Comparison of ENCODE assay signal across 1 cellular context in the genomic region with DNA sequence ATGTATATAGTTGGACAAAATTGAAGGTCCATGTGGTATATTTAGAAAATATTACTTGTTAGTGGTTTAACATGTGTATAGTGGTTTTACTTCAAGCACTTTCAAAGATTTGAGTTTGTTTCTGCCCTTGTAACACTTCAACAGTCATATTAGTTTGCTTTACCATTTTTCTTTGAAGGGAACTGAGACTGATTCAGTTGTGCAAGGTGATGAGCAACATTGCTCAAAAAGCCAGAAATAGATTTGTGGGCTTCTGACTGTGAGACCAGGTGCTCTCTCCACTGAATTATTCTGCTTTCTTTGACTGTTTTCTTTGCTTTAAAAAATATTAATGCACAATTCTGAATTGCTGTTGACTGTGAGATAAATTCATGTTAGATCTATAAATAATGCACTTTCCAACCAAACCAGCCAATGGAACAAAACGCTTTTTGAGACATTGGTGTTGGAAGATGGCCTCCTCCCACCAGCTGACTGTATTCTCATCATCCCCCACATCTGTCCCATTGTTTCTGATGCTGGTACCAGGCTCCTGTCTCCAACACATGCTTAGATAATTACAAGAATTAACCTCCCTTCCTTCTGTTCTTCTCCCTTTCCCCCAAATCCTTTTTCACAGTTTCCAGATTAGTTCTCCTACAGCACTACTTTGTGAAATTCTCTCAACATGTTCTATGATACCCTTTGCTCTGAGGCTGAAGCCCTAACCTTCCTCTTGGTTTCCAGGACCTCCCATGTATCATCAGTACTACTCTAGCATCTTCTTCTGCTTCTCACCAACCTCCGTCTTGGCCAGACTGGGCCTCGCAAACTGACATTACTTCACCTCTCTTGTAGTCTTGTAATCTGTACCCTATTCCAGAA.
TF ChIP-seq lines count a peak whose summit lies in the region.

No MANE protein-coding gene starts in this region.

TF ChIP-seq in GM12878, 131 proteins besides CTCF, POLR2A, EP300 and RAD21 (continued from another document):
- TF ChIP-seq TCF3 (IDR thresholded peaks at IDR 0.05; ENCODE audit: borderline replicate concordance, insufficient read depth, low read depth, low read length) (peak; percentile 92), SMC3 (IDR thresholded peaks at IDR 0.05; ENCODE audit: borderline replicate concordance, low read length) (no peak; the same call in 1 of the 2 replicates), MEF2A (IDR thresholded peaks at IDR 0.05; ENCODE audit: insufficient read depth, low read depth, low read length) (peak; percentile 100), PML (IDR thresholded peaks at IDR 0.05; ENCODE audit: low read length) (peak; percentile 81; the same call in 1 of the 2 replicates), BCL11A (IDR thresholded peaks at IDR 0.05; ENCODE audit: low read depth, low read length) (peak; percentile 97), CEBPB (IDR thresholded peaks at IDR 0.05; ENCODE audit: borderline replicate concordance in 1 of 2, low read depth in 2 of 2, low read length in 2 of 2) (peak; percentile 48 to 58; a peak in 1 of 4 replicates), TBL1XR1 (IDR thresholded peaks at IDR 0.05; ENCODE audit: low read depth, low read length) (peak; percentile 75), HDAC2 (IDR thresholded peaks at IDR 0.05) (no peak), MXI1 (IDR thresholded peaks at IDR 0.05; ENCODE audit: low read depth, low read length) (peak; percentile 79), MTA2 (IDR thresholded peaks at IDR 0.05; ENCODE audit: low read depth) (peak; percentile 94), RELA (IDR thresholded peaks at IDR 0.05; ENCODE audit: borderline replicate concordance, partially characterized antibody) (no peak), EGR1 (IDR thresholded peaks at IDR 0.05; ENCODE audit: borderline replicate concordance in 1 of 2, low read depth in 2 of 2, low read length in 2 of 2) (no peak), ZZZ3 (IDR thresholded peaks at IDR 0.05; ENCODE audit: control insufficient read depth, insufficient read length, low read depth) (no peak), PAX5 (IDR thresholded peaks at IDR 0.05; ENCODE audit: borderline replicate concordance, low read depth, low read length) (peak; percentile 78; the same call in 1 of the 2 replicates), FOXM1 (IDR thresholded peaks at IDR 0.05; ENCODE audit: low read depth, low read length) (peak; percentile 98), IKZF2 (IDR thresholded peaks at IDR 0.05) (peak; percentile 50 to 72; a peak in 2 of 4 replicates), TCF7 (IDR thresholded peaks at IDR 0.05; ENCODE audit: borderline replicate concordance) (peak; percentile 56; the same call in 1 of the 2 replicates), RAD51 (IDR thresholded peaks at IDR 0.05) (peak; percentile 58; the same call in 1 of the 2 replicates), JUND (IDR thresholded peaks at IDR 0.05; ENCODE audit: low read depth, low read length) (no peak), SREBF2 (IDR thresholded peaks at IDR 0.05; ENCODE audit: low read length) (no peak), CBX3 (IDR thresholded peaks at IDR 0.05; ENCODE audit: borderline replicate concordance, low read depth) (no peak), CREB1 (IDR thresholded peaks at IDR 0.05; ENCODE audit: low read depth) (0 out of 2 replicates have a peak, but pooled peaks have one; percentile 38), ATF7 (IDR thresholded peaks at IDR 0.05; ENCODE audit: low read depth) (peak; percentile 85)
- TF ChIP-seq, protein P1, sequence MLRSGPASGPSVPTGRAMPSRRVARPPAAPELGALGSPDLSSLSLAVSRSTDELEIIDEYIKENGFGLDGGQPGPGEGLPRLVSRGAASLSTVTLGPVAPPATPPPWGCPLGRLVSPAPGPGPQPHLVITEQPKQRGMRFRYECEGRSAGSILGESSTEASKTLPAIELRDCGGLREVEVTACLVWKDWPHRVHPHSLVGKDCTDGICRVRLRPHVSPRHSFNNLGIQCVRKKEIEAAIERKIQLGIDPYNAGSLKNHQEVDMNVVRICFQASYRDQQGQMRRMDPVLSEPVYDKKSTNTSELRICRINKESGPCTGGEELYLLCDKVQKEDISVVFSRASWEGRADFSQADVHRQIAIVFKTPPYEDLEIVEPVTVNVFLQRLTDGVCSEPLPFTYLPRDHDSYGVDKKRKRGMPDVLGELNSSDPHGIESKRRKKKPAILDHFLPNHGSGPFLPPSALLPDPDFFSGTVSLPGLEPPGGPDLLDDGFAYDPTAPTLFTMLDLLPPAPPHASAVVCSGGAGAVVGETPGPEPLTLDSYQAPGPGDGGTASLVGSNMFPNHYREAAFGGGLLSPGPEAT (IDR thresholded peaks at IDR 0.05; ENCODE audit: low read depth), result peak; percentile 77; the same call in 1 of the 2 replicates
- TF ChIP-seq, protein P2, sequence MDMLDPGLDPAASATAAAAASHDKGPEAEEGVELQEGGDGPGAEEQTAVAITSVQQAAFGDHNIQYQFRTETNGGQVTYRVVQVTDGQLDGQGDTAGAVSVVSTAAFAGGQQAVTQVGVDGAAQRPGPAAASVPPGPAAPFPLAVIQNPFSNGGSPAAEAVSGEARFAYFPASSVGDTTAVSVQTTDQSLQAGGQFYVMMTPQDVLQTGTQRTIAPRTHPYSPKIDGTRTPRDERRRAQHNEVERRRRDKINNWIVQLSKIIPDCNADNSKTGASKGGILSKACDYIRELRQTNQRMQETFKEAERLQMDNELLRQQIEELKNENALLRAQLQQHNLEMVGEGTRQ (IDR thresholded peaks at IDR 0.05; ENCODE audit: borderline replicate concordance, low read depth, low read length), result no peak
- TF ChIP-seq, protein P3, sequence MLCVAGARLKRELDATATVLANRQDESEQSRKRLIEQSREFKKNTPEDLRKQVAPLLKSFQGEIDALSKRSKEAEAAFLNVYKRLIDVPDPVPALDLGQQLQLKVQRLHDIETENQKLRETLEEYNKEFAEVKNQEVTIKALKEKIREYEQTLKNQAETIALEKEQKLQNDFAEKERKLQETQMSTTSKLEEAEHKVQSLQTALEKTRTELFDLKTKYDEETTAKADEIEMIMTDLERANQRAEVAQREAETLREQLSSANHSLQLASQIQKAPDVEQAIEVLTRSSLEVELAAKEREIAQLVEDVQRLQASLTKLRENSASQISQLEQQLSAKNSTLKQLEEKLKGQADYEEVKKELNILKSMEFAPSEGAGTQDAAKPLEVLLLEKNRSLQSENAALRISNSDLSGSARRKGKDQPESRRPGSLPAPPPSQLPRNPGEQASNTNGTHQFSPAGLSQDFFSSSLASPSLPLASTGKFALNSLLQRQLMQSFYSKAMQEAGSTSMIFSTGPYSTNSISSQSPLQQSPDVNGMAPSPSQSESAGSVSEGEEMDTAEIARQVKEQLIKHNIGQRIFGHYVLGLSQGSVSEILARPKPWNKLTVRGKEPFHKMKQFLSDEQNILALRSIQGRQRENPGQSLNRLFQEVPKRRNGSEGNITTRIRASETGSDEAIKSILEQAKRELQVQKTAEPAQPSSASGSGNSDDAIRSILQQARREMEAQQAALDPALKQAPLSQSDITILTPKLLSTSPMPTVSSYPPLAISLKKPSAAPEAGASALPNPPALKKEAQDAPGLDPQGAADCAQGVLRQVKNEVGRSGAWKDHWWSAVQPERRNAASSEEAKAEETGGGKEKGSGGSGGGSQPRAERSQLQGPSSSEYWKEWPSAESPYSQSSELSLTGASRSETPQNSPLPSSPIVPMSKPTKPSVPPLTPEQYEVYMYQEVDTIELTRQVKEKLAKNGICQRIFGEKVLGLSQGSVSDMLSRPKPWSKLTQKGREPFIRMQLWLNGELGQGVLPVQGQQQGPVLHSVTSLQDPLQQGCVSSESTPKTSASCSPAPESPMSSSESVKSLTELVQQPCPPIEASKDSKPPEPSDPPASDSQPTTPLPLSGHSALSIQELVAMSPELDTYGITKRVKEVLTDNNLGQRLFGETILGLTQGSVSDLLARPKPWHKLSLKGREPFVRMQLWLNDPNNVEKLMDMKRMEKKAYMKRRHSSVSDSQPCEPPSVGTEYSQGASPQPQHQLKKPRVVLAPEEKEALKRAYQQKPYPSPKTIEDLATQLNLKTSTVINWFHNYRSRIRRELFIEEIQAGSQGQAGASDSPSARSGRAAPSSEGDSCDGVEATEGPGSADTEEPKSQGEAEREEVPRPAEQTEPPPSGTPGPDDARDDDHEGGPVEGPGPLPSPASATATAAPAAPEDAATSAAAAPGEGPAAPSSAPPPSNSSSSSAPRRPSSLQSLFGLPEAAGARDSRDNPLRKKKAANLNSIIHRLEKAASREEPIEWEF (IDR thresholded peaks at IDR 0.05; ENCODE audit: insufficient replicate concordance, low read depth, low read length), result peak; percentile 51
- TF ChIP-seq, protein P4, sequence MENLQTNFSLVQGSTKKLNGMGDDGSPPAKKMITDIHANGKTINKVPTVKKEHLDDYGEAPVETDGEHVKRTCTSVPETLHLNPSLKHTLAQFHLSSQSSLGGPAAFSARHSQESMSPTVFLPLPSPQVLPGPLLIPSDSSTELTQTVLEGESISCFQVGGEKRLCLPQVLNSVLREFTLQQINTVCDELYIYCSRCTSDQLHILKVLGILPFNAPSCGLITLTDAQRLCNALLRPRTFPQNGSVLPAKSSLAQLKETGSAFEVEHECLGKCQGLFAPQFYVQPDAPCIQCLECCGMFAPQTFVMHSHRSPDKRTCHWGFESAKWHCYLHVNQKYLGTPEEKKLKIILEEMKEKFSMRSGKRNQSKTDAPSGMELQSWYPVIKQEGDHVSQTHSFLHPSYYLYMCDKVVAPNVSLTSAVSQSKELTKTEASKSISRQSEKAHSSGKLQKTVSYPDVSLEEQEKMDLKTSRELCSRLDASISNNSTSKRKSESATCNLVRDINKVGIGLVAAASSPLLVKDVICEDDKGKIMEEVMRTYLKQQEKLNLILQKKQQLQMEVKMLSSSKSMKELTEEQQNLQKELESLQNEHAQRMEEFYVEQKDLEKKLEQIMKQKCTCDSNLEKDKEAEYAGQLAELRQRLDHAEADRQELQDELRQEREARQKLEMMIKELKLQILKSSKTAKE (IDR thresholded peaks at IDR 0.05; ENCODE audit: low read depth, poor library complexity, severe bottlenecking), result peak; percentile 86
TF ChIP-seq in GM12878: peak in this region for 53.
